6 cellular contexts compared by ENCODE assay signal in genomic region chr19:58326501-58326913, GRCh38. TPM values are rescaled to one million over a fixed set of nuclear protein-coding genes. Genes with fewer than 3 reads are reported as not detected.
DNase-seq lines count a peak whose midpoint lies in the region; ATAC-seq, FAIRE-seq and TF ChIP-seq lines count a peak whose summit lies in the region.

No MANE protein-coding gene starts in this region.

- TF ChIP-seq EP300 in esophagus muscularis mucosa (IDR thresholded peaks at IDR 0.05): no peak

- DNase-seq in esophagus muscularis mucosa (ENCODE audit: extremely low spot score) (no peak), smooth muscle cell (lab: John Stamatoyannopoulos, UW; ENCODE audit: unreplicated experiment) (no peak), NCI-H187 treated with DMSO at 0.1 percent for 48 hours (lab: John Stamatoyannopoulos, UW) (no peak), H54 (ENCODE audit: insufficient read length, low spot score) (no peak)

- H3K4me2 ChIP-seq in Loucy (ENCODE audit: low read depth, low read length, poor library complexity, severe bottlenecking): peak overlapping the region; percentile 78
- H3K4me2 ChIP-seq in smooth muscle cell: peak overlapping the region; percentile 92

- H3F3A ChIP-seq in Loucy (ENCODE audit: low read depth) (no peaks in the 10 kb centered on the region), smooth muscle cell (ENCODE audit: low read depth) (peaks cover 6% of the 10 kb centered on the region)

- H4K20me1 ChIP-seq in Loucy (ENCODE audit: insufficient read depth, low read length, poor library complexity, severe bottlenecking) (no peaks in the 10 kb centered on the region), smooth muscle cell (ENCODE audit: low read depth) (peaks cover 25% of the 10 kb centered on the region)

- TF ChIP-seq POLR2A in esophagus muscularis mucosa (IDR thresholded peaks at IDR 0.05; ENCODE audit: low read depth): no peak
- no peak for TF ChIP-seq POLR2A in H54 (IDR thresholded peaks at IDR 0.05; ENCODE audit: low read depth, low read length)

- intact Hi-C loops in esophagus muscularis mucosa (cut with DNase I): no loop called here

- H2AFZ ChIP-seq in Loucy (ENCODE audit: low read length): peak overlapping the region; percentile 92
- H2AFZ ChIP-seq in smooth muscle cell (ENCODE audit: low read depth): no peak overlapping the region

- no peak for FAIRE-seq in H54 (lab: Jason Lieb, UNC)

- H3K27me3 ChIP-seq in Loucy (ENCODE audit: insufficient read depth, low read length, poor library complexity, severe bottlenecking): no peaks in the 10 kb centered on the region
- no peaks in the 10 kb centered on the region for H3K27me3 ChIP-seq in esophagus muscularis mucosa
- no peaks in the 10 kb centered on the region for H3K27me3 ChIP-seq in smooth muscle cell (ENCODE audit: low read depth)

- WGBS in esophagus muscularis mucosa: 2% methylated on average over 9 of the region's 9 CpGs
- WGBS in smooth muscle cell (ENCODE audit: low lambda C conversion rate): 13% methylated on average over 9 of the region's 9 CpGs

- no peaks in the 10 kb centered on the region for H3K9me2 ChIP-seq in Loucy (replicated peaks; ENCODE audit: low read depth, low read length)

- H3K36me3 ChIP-seq in Loucy (ENCODE audit: insufficient read depth, low read length) (no peaks in the 10 kb centered on the region), esophagus muscularis mucosa (peaks cover 0 to 18% (median 0%) of the 10 kb centered on the region in 4 donors), smooth muscle cell (ENCODE audit: low read depth) (no peaks in the 10 kb centered on the region)

- H3K79me2 ChIP-seq in Loucy (ENCODE audit: insufficient read depth, low read length) (peaks cover 18% of the 10 kb centered on the region; the same call in 1 of the 2 replicates), smooth muscle cell (ENCODE audit: low read depth) (peaks cover 53% of the 10 kb centered on the region)

- H3K4me3 ChIP-seq in Loucy (ENCODE audit: low read length, poor library complexity, severe bottlenecking) (peak overlapping the region; percentile 80), esophagus muscularis mucosa (peak overlapping the region; percentile 72 to 94 (median 84)), smooth muscle cell (peak overlapping the region; percentile 83)

- no peak for ATAC-seq in GM21367 (IDR thresholded peaks at IDR 0.05; ENCODE audit: unreplicated experiment)

- H3K9me3 ChIP-seq in Loucy (ENCODE audit: insufficient read depth, low read depth, low read length) (no peaks in the 10 kb centered on the region), esophagus muscularis mucosa (no peaks in the 10 kb centered on the region), smooth muscle cell (replicated peaks; ENCODE audit: low read depth) (no peaks in the 10 kb centered on the region)

- TF ChIP-seq CTCF in Loucy (conservative IDR thresholded peaks at IDR 0.05; ENCODE audit: low read length): no peak
- TF ChIP-seq CTCF in esophagus muscularis mucosa (IDR thresholded peaks at IDR 0.05): no peak
- no peak for TF ChIP-seq CTCF in smooth muscle cell (IDR thresholded peaks at IDR 0.05; ENCODE audit: borderline replicate concordance, insufficient read depth, poor library complexity, severe bottlenecking)

- peak overlapping the region; percentile 82 for H3K9ac ChIP-seq in Loucy (ENCODE audit: low read depth, low read length, poor library complexity, severe bottlenecking)
- H3K9ac ChIP-seq in smooth muscle cell (ENCODE audit: low read depth): peak overlapping the region; percentile 89

- H3K27ac ChIP-seq in esophagus muscularis mucosa (replicated peaks in 1 of 4): peak overlapping the region; percentile 89 to 97 (median 94)
- no peak overlapping the region for H3K27ac ChIP-seq in smooth muscle cell (ENCODE audit: low read depth)

- H3K4me1 ChIP-seq in Loucy (ENCODE audit: insufficient read depth, low read length, poor library complexity, severe bottlenecking) (peaks cover 29% of the 10 kb centered on the region), esophagus muscularis mucosa (peaks cover 23 to 34% (median 31%) of the 10 kb centered on the region in 4 donors), smooth muscle cell (ENCODE audit: low read depth) (peaks cover 5% of the 10 kb centered on the region)

RNA-seq across cellular contexts. Expression of gene ZSCAN22, which starts 0.3 kb away (rescaled TPM):
- 1 to 10 TPM; 2.9 to 4.9 (median 3.6) TPM for total RNA-seq in esophagus muscularis mucosa
- total RNA-seq in smooth muscle cell: 1.7 and 2.2 TPM in 2 replicates
- polyA plus RNA-seq in smooth muscle cell: 2.4 and 2.5 TPM in 2 replicates

RNA-seq across cellular contexts. Expression of gene ERVK3-1, which starts 21.3 kb away (rescaled TPM):
- 10 to 100 TPM; 32.9 to 53.0 (median 38.0) TPM for total RNA-seq in esophagus muscularis mucosa
- total RNA-seq in smooth muscle cell: 46.4 and 93.9 TPM in 2 replicates
- 46.5 and 57.7 TPM in 2 replicates for polyA plus RNA-seq in smooth muscle cell

RNA-seq across cellular contexts. Expression of gene A1BG, which starts 26.8 kb away (rescaled TPM):
- total RNA-seq in esophagus muscularis mucosa (10 to 100 TPM in 2 of 4 donors, 1 to 10 TPM in 1, under 1 TPM in 1; 0.83 to 12.1 (median 9.5) TPM), smooth muscle cell (77.8 and 92.3 TPM in 2 replicates)
- 114 and 133 TPM in 2 replicates for polyA plus RNA-seq in smooth muscle cell

RNA-seq across cellular contexts. Expression of gene ZNF497, which starts 36.0 kb away (rescaled TPM):
- total RNA-seq in esophagus muscularis mucosa: 1 to 10 TPM in 1 of 4 donors, under 1 TPM in 3; 0.42 to 1.1 (median 0.92) TPM
- 0.58 and 1.3 TPM in 2 replicates for total RNA-seq in smooth muscle cell
- polyA plus RNA-seq in smooth muscle cell: 4.6 and 6.1 TPM in 2 replicates

RNA-seq across cellular contexts. Expression of gene ZNF8, which starts 47.8 kb away (rescaled TPM):
- 10 to 100 TPM in 2 of 4 donors, 1 to 10 TPM in 2; 8.1 to 12.3 (median 10.3) TPM for total RNA-seq in esophagus muscularis mucosa
- total RNA-seq in smooth muscle cell: 6.6 and 7.8 TPM in 2 replicates
- polyA plus RNA-seq in smooth muscle cell: 1.1 and 1.8 TPM in 2 replicates
